In the genomic region with DNA sequence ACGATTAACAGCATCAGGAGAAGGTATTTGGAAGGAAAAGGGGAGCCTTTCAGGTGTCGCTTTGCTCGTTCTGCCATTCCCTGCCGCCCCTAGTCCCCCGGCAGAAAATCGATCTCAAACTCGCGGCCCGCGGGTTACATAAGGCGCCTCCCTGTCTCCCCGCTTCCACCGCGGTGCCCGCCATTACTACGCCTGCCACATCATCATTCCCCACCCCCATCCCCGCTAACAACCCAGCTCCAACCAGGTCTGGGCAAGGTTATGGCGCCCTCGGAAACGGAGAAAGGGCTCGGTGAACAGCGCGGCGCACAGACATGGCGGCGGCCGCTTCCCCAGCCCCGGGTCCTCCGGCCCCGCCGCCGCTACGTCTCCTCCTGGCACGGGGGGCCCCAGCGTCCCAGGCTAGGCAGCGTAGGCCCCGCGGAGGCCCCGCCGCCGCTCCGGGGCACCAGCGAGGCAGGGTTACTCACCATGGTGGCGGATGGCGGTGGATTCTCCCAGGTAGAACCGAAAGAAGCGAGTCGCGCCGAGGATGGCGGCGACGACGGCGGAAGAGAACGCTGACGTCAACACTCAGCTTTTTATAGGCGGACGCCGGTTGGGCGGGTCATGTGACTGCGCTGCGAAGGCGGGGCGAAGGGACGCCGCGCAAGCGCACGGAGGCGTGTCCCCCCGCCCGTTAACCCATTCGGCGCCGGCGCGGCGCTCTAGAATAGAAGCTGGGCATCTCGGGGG, we compare ENCODE assay signal across 8 cellular contexts. TPM values are rescaled to one million over a fixed set of nuclear protein-coding genes. Genes with fewer than 3 reads are reported as not detected.
A peak's percentile ranks its signal among the peaks of the same experiment; 100 is the strongest.
DNase-seq lines count a peak whose midpoint lies in the region; ATAC-seq and TF ChIP-seq lines count a peak whose summit lies in the region.

EEF2 (minus strand) TSS at position 556 of the 735 bp plus-strand sequence; CDS start at position 473, 83 bp downstream.

- H3K36me3 Mint-ChIP-seq in activated CD4-positive, alpha-beta T cell treated with anti-CD3 and anti-CD28 coated beads, Interleukin-2, amount 10 ng/mL, durations not matched to agents 24 days and 14 days (ENCODE audit: low read depth), result peaks cover 49% of the 10 kb centered on the region

- H3K27me3 Mint-ChIP-seq in activated CD4-positive, alpha-beta T cell treated with anti-CD3 and anti-CD28 coated beads, Interleukin-2, amount 10 ng/mL, durations not matched to agents 24 days and 14 days, result no peaks in the 10 kb centered on the region

- H3K27ac ChIP-seq in cingulate gyrus (ENCODE audit: low read depth, low read length) (peak within 1 kb of the TSS; percentile 94), layer of hippocampus (ENCODE audit: low read depth, low read length) (peak within 1 kb of the TSS; percentile 89)

- TF ChIP-seq POLR2A in GM18505 (IDR thresholded peaks at IDR 0.05; ENCODE audit: borderline replicate concordance, extremely low read depth, insufficient read depth, insufficient read length), result peak; percentile 100

- peak within 1 kb of the TSS; percentile 94 for H3K4me3 Mint-ChIP-seq in activated CD4-positive, alpha-beta T cell treated with anti-CD3 and anti-CD28 coated beads, Interleukin-2, amount 10 ng/mL, durations not matched to agents 24 days and 14 days

- intact Hi-C loops in activated CD4-positive, alpha-beta T cell treated with anti-CD3 and anti-CD28 coated beads, Interleukin-2, amount 10 ng/mL, durations not matched to agents 24 days and 14 days (cut with micrococcal nuclease), result loop anchor here (1.0 to 5.0 kb wide), 5 partner anchors 14 to 223 kb away; partner anchors contain the start of genes ANKRD24, APBA3, DAPK3 and MRPL54

- ATAC-seq in GM18505 (IDR thresholded peaks at IDR 0.05; ENCODE audit: unreplicated experiment), result peak; percentile 45
- ATAC-seq in HG03280 (IDR thresholded peaks at IDR 0.05; ENCODE audit: unreplicated experiment), result peak; percentile 49

- no peaks in the 10 kb centered on the region for H3K9me3 Mint-ChIP-seq in activated CD4-positive, alpha-beta T cell treated with anti-CD3 and anti-CD28 coated beads, Interleukin-2, amount 10 ng/mL, durations not matched to agents 24 days and 14 days

- DNase-seq in NCI-H510A treated with DMSO at 0.1 percent for 48 hours (lab: John Stamatoyannopoulos, UW) (peak; percentile 93), cortex of kidney (lab: John Stamatoyannopoulos, UW) (no peak)
- DNase-seq in activated CD4-positive, alpha-beta T cell treated with anti-CD3 and anti-CD28 coated beads, Interleukin-2, amount 10 ng/mL, durations not matched to agents 24 days and 14 days, result peak; percentile 97
- DNase-seq in stimulated activated CD4-positive, alpha-beta T cell treated with anti-CD3 and anti-CD28 coated beads, Interleukin-1b, Interleukin-23, amount 100 ng/mL, for 24 hours (ENCODE audit: low read depth in 4 of 4, low spot score in 1 of 4), result peak; percentile 81 to 90 (median 82)

- H3K27me3 ChIP-seq in layer of hippocampus (ENCODE audit: control insufficient read depth, insufficient read depth, low read length), result no peaks in the 10 kb centered on the region

- H3K27ac Mint-ChIP-seq in activated CD4-positive, alpha-beta T cell treated with anti-CD3 and anti-CD28 coated beads, Interleukin-2, amount 10 ng/mL, durations not matched to agents 24 days and 14 days, result peak within 1 kb of the TSS; percentile 93

- peaks cover 31% of the 10 kb centered on the region for H3K4me1 Mint-ChIP-seq in activated CD4-positive, alpha-beta T cell treated with anti-CD3 and anti-CD28 coated beads, Interleukin-2, amount 10 ng/mL, durations not matched to agents 24 days and 14 days

RNA-seq across cellular contexts. Expression of gene EEF2, which starts in this region (rescaled TPM):
- total RNA-seq in activated CD4-positive, alpha-beta T cell treated with anti-CD3 and anti-CD28 coated beads, Interleukin-2, amount 10 ng/mL, durations not matched to agents 24 days and 14 days, result 2,394 and 2,438 TPM in 2 replicates
